ENCODE assay signal across 2 cellular contexts in genomic region chr7:115976651-115977050, GRCh38.
TF ChIP-seq lines count a peak whose summit lies in the region.

No MANE protein-coding gene starts in this region.

TF ChIP-seq in IMR-90, 13 proteins besides CTCF, POLR2A, EP300 and RAD21 (continued from another document):
- TF ChIP-seq USF2 (IDR thresholded peaks at IDR 0.05; ENCODE audit: low read depth, low read length), result no peak
- no peak for TF ChIP-seq CEBPB (IDR thresholded peaks at IDR 0.05; ENCODE audit: low read depth, low read length)
- no peak for TF ChIP-seq RFX5 (IDR thresholded peaks at IDR 0.05; ENCODE audit: low read depth, low read length)
TF ChIP-seq in IMR-90: peak in this region for 0.

TF ChIP-seq in endothelial cell of umbilical vein, 7 proteins besides CTCF, POLR2A, EP300 and RAD21 (continued from another document):
- TF ChIP-seq MAX (IDR thresholded peaks at IDR 0.05; ENCODE audit: insufficient read depth, insufficient read length) (no peak), POLR2AphosphoS5 (IDR thresholded peaks at IDR 0.05; ENCODE audit: insufficient read depth, low read depth, low read length) (no peak), MYC (IDR thresholded peaks at IDR 0.05; ENCODE audit: low read depth, low read length) (no peak), JUN (IDR thresholded peaks at IDR 0.05; ENCODE audit: borderline replicate concordance, insufficient read depth, insufficient read length, low read depth) (no peak), FOS (IDR thresholded peaks at IDR 0.05; ENCODE audit: borderline replicate concordance, insufficient read depth, low read length) (no peak)
TF ChIP-seq in endothelial cell of umbilical vein: peak in this region for 0.
